ENCODE assay signal across 15 cellular contexts in genomic region chr1:151583796-151584195, GRCh38.
"Had no signal": no experiment of that assay in that cellular context is flagged by ENCODE, and none has a peak within 500 bp of the region (broad histone marks: within the 10 kb centered on the region; RNA-seq: fewer than 3 reads in every experiment).

No MANE protein-coding gene starts in this region.

- H3K36me3 ChIP-seq: brain microvascular endothelial cell had no signal

- H3K4me1 ChIP-seq: spleen had no signal

- DNase-seq: activated CD8-positive, alpha-beta memory T cell treated with anti-CD3 and anti-CD28 coated beads, Interleukin-2, amount 10 ng/mL, durations not matched to agents 7 days and 5 days; activated effector memory CD4-positive, alpha-beta T cell treated with anti-CD3 and anti-CD28 coated beads, Interleukin-2, amount 50 U/mL, for 16 hours; activated T-cell treated with anti-CD3 and anti-CD28 coated beads, Interleukin-2, amount 50 U/mL, for 24 hours; amniotic stem cell; brain microvascular endothelial cell; right cardiac atrium; spleen; stimulated activated CD4-positive, alpha-beta T cell treated with anti-CD3 and anti-CD28 coated beads, Interleukin-1b, Interleukin-23, amount 100 ng/mL, for 48 hours; T-helper 2 cell had no signal

- H3K27me3 ChIP-seq: brain microvascular endothelial cell, gastroesophageal sphincter, hepatocyte, spleen, transverse colon had no signal

- H3K79me2 ChIP-seq: hepatocyte had no signal

- ATAC-seq: activated CD8-positive, alpha-beta memory T cell treated with anti-CD3 and anti-CD28 coated beads, Interleukin-2, amount 10 ng/mL, durations not matched to agents 7 days and 5 days; activated naive CD4-positive, alpha-beta T cell treated with anti-CD3 and anti-CD28 coated beads, Interleukin-2, amount 50 U/mL, for 72 hours; gastroesophageal sphincter; stimulated activated memory B cell treated with anti-CD40 and anti-IgM and Interleukin-4, amounts not matched to agents 10 μg/mL and 1 μg/mL and 100 μg/mL, for 72 hours had no signal

- H3K9me3 ChIP-seq: gastroesophageal sphincter, spleen, transverse colon had no signal

- H2AFZ ChIP-seq: hepatocyte had no signal

- H3K4me2 ChIP-seq: hepatocyte had no signal

- H3K27ac ChIP-seq: brain microvascular endothelial cell, hepatocyte, SK-N-MC, spleen, transverse colon had no signal

- H3K4me3 ChIP-seq: gastroesophageal sphincter, hepatocyte, SK-N-MC, spleen, transverse colon had no signal
